ENCODE assay signal across 1 cellular context in the genomic region with DNA sequence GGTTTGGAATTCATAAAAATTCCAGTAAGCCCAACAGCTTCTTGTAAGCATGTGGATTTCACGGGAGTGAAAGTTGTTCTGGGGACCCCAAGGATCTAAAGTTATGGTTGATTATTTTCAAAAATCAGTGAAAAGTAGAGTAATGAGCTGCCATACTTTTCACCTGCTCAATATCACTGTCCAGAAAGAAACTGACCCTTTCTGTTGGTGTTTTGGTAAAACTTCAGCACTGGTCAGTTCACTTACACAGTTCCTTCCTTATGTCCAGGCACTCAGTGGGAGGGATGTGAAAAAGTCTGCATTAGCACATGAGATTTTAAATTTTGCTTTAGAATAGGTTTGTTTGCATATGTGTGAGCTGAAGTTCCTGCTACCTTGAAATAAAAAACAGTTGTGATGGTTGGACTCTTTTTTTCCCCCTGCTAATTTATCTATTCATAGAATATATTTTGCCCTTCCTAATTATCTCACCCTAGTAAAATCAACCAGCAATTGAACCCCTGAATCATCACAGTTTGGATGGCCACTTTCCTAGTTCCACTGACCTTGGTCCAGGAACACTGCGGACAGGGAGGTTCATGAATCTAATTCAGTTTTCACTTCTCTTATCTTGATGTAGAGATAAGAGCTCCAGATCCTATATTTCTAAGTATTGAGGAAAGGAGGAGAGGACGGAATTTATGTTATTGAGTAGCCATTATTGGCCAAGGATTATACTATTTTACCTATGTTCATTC.
TF ChIP-seq lines count a peak whose summit lies in the region.

No MANE protein-coding gene starts in this region.

TF ChIP-seq in liver, 16 proteins besides CTCF, POLR2A, EP300 and RAD21 (continued from another document):
- peak; percentile 23 to 65 for TF ChIP-seq HNF4A (conservative IDR thresholded peaks at IDR 0.05)
- no peak for TF ChIP-seq EGR1 (IDR thresholded peaks at IDR 0.05; ENCODE audit: low read depth in 2 of 2)
- no peak for TF ChIP-seq JUND (IDR thresholded peaks at IDR 0.05)
- TF ChIP-seq, protein P1, sequence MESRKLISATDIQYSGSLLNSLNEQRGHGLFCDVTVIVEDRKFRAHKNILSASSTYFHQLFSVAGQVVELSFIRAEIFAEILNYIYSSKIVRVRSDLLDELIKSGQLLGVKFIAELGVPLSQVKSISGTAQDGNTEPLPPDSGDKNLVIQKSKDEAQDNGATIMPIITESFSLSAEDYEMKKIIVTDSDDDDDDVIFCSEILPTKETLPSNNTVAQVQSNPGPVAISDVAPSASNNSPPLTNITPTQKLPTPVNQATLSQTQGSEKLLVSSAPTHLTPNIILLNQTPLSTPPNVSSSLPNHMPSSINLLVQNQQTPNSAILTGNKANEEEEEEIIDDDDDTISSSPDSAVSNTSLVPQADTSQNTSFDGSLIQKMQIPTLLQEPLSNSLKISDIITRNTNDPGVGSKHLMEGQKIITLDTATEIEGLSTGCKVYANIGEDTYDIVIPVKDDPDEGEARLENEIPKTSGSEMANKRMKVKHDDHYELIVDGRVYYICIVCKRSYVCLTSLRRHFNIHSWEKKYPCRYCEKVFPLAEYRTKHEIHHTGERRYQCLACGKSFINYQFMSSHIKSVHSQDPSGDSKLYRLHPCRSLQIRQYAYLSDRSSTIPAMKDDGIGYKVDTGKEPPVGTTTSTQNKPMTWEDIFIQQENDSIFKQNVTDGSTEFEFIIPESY (IDR thresholded peaks at IDR 0.05) = no peak
- no peak for TF ChIP-seq FOXA2 (IDR thresholded peaks at IDR 0.05)
- TF ChIP-seq HNF4G (IDR thresholded peaks at IDR 0.05) = no peak
- TF ChIP-seq, protein P2, sequence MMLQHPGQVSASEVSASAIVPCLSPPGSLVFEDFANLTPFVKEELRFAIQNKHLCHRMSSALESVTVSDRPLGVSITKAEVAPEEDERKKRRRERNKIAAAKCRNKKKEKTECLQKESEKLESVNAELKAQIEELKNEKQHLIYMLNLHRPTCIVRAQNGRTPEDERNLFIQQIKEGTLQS (IDR thresholded peaks at IDR 0.05) = no peak
- peak; percentile 29 for TF ChIP-seq YY1 (IDR thresholded peaks at IDR 0.05)
